ENCODE assay signal across 11 cellular contexts in the genomic region with DNA sequence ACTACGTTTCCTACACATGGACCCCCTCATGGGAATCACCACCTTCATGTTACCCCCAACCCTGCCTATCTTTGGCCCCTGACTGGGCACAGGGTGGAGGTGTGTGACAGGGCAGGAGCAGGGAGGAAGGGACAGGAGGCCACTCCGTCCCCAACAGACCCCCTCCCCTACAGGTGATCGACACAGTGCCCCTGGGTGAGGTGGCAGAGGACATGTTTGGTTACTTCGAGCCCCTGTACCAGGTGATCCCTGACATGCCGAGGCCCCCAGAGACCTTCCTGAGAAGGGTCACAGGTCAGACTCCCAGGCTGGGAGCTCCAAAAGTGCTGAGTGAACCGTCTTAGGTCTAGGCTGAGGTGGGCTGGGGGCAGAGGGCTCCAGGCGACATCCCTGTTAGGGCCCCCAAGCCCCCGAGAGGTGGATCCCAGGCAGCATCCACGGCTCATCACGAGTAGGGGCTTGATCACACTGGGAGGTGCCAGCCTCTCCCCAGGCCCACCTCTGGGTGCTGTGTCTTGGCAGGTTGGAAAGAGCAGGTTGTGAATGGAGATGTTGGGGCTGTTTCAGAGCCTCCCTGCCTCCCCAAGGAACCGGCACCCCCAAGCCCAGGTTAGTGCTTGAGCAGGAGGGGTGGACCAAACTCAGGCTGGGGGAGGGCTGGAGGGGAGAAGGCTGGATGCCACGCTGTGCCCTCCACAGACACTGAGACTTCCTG. TPM values are rescaled to one million over a fixed set of nuclear protein-coding genes. Genes with fewer than 3 reads are reported as not detected.
DNase-seq lines count a peak whose midpoint lies in the region; ATAC-seq and TF ChIP-seq lines count a peak whose summit lies in the region.
"Had no signal": no experiment of that assay in that cellular context is flagged by ENCODE, and none has a peak within 500 bp of the region (broad histone marks: within the 10 kb centered on the region; RNA-seq: fewer than 3 reads in every experiment).

No MANE protein-coding gene starts in this region.

- DNase-seq in Ammon's horn (ENCODE audit: low spot score) (peak; percentile 6), DND-41 (no peak), body of pancreas (no peak), AG20443 (ENCODE audit: low spot score) (no peak)
- no peak for DNase-seq in activated naive CD8-positive, alpha-beta T cell treated with anti-CD3 and anti-CD28 coated beads for 36 hours
- DNase-seq in central memory CD4-positive, alpha-beta T cell: no peak
- DNase-seq: islet precursor cell, MV-4-11 had no signal

- 62 to 76% methylated on average over 4 to 11 of the region's 12 CpGs for WGBS in body of pancreas, 2 donors

- H3K4me3 ChIP-seq in DND-41 (ENCODE audit: low read depth in 1 of 2, low read length in 2 of 2): peak overlapping the region in 1 of 2 experiments; percentile 66; a peak in 1 of 4 replicates
- H3K4me3 ChIP-seq in muscle layer of colon (ENCODE audit: low read depth in 1 of 2, low read length in 2 of 2): no peak overlapping the region
- no peak overlapping the region for H3K4me3 ChIP-seq in body of pancreas

- peak overlapping the region; percentile 81 for H3K4me2 ChIP-seq in DND-41 (ENCODE audit: insufficient read depth, low read length)

- no peaks in the 10 kb centered on the region for H3K27me3 ChIP-seq in DND-41 (ENCODE audit: insufficient read depth, low read length, poor library complexity)
- H3K27me3 ChIP-seq in muscle layer of colon (ENCODE audit: control insufficient read depth in 1 of 2, insufficient read depth in 2 of 2, low read length in 2 of 2): no peaks in the 10 kb centered on the region
- no peaks in the 10 kb centered on the region for H3K27me3 ChIP-seq in body of pancreas

- H3K4me3 Mint-ChIP-seq in activated naive CD8-positive, alpha-beta T cell treated with anti-CD3 and anti-CD28 coated beads for 36 hours: peak overlapping the region; percentile 90

- H3K9me3 ChIP-seq in DND-41 (ENCODE audit: insufficient read depth, low read length, severe bottlenecking) (no peaks in the 10 kb centered on the region), muscle layer of colon (ENCODE audit: low read length) (no peaks in the 10 kb centered on the region), body of pancreas (no peaks in the 10 kb centered on the region)

- no peaks in the 10 kb centered on the region for H3K27me3 Mint-ChIP-seq in activated naive CD8-positive, alpha-beta T cell treated with anti-CD3 and anti-CD28 coated beads for 36 hours

- TF ChIP-seq CTCF in DND-41 (IDR thresholded peaks at IDR 0.05; ENCODE audit: borderline replicate concordance, extremely low read depth, low read length, poor library complexity, severe bottlenecking) (no peak), body of pancreas (IDR thresholded peaks at IDR 0.05) (no peak)

- H3K4me1 ChIP-seq in DND-41 (ENCODE audit: insufficient read depth, low read length) (peaks cover 27% of the 10 kb centered on the region), muscle layer of colon (ENCODE audit: insufficient read depth, low read length) (peaks cover 16% of the 10 kb centered on the region), body of pancreas (peaks cover 35% of the 10 kb centered on the region)

- no peak for ATAC-seq in DND-41 (ENCODE audit: insufficient read depth, low read depth)
- ATAC-seq in HG03139 (IDR thresholded peaks at IDR 0.05; ENCODE audit: unreplicated experiment): no peak
- ATAC-seq in body of pancreas: no peak

- H3K27ac ChIP-seq in DND-41 (ENCODE audit: low read length) (no peak overlapping the region), muscle layer of colon (ENCODE audit: low read depth, low read length) (peak overlapping the region; percentile 12), body of pancreas (peak overlapping the region in 1 of 4 donors; percentile 78)
- H3K27ac ChIP-seq: HL-60 had no signal

- peaks cover 7% of the 10 kb centered on the region; the same call in 1 of the 2 replicates for H3K79me2 ChIP-seq in DND-41 (ENCODE audit: insufficient read depth, low read length)

- peaks cover 9% of the 10 kb centered on the region for H3K4me1 Mint-ChIP-seq in activated naive CD8-positive, alpha-beta T cell treated with anti-CD3 and anti-CD28 coated beads for 36 hours

- intact Hi-C loops in body of pancreas (cut with DNase I): loop anchor here (5.0 kb wide), 1 partner anchor 60 kb away; no protein-coding TSS in a partner anchor

- H3K36me3 ChIP-seq in DND-41 (ENCODE audit: insufficient read depth, low read length) (peaks cover 11% of the 10 kb centered on the region; the same call in 1 of the 2 replicates), muscle layer of colon (ENCODE audit: insufficient read depth, low read length) (peaks cover 19% of the 10 kb centered on the region), body of pancreas (replicated peaks in 1 of 2; ENCODE audit: insufficient read depth in 1 of 2, low read depth in 2 of 2) (no peaks in the 10 kb centered on the region)

- no peak overlapping the region for H2AFZ ChIP-seq in DND-41 (ENCODE audit: low read depth, low read length)

- peaks cover 2% of the 10 kb centered on the region for H3K36me3 Mint-ChIP-seq in activated naive CD8-positive, alpha-beta T cell treated with anti-CD3 and anti-CD28 coated beads for 36 hours

- H3K27ac Mint-ChIP-seq in activated naive CD8-positive, alpha-beta T cell treated with anti-CD3 and anti-CD28 coated beads for 36 hours: no peak overlapping the region

- H4K20me1 ChIP-seq in DND-41 (ENCODE audit: insufficient read depth, low read length): no peaks in the 10 kb centered on the region

- H3K9ac ChIP-seq in DND-41 (ENCODE audit: low read depth, low read length) (peak overlapping the region; percentile 59), muscle layer of colon (ENCODE audit: low read length) (no peak overlapping the region)

- TF ChIP-seq POLR2A in body of pancreas (IDR thresholded peaks at IDR 0.05): no peak

- H3K9me3 Mint-ChIP-seq in activated naive CD8-positive, alpha-beta T cell treated with anti-CD3 and anti-CD28 coated beads for 36 hours: no peaks in the 10 kb centered on the region

RNA-seq across cellular contexts. Expression of a gene that starts 1.5 kb away (rescaled TPM):
- total RNA-seq in activated naive CD8-positive, alpha-beta T cell treated with anti-CD3 and anti-CD28 coated beads for 36 hours: 1 to 10 TPM; 8.6 to 8.9 TPM
- total RNA-seq in body of pancreas: 10 to 100 TPM; 20.8 to 21.1 TPM

RNA-seq across cellular contexts. Expression of a gene that starts 4.7 kb away (rescaled TPM):
- 1 to 10 TPM; 2.7 to 3.8 TPM for total RNA-seq in activated naive CD8-positive, alpha-beta T cell treated with anti-CD3 and anti-CD28 coated beads for 36 hours
- 10 to 100 TPM in 1 of 2 donors, 1 to 10 TPM in 1; 5.4 to 23.4 TPM for total RNA-seq in body of pancreas

RNA-seq across cellular contexts. Expression of a gene that starts 11.3 kb away (rescaled TPM):
- 10 to 100 TPM; 36.0 to 36.5 TPM for total RNA-seq in activated naive CD8-positive, alpha-beta T cell treated with anti-CD3 and anti-CD28 coated beads for 36 hours
- total RNA-seq in body of pancreas: 10 to 100 TPM; 13.8 to 15.3 TPM

RNA-seq across cellular contexts. Expression of a gene that starts 24.7 kb away (rescaled TPM):
- total RNA-seq in activated naive CD8-positive, alpha-beta T cell treated with anti-CD3 and anti-CD28 coated beads for 36 hours: 1 to 10 TPM; 4.8 to 5.6 TPM
- total RNA-seq in body of pancreas: 10 to 100 TPM in 1 of 2 donors, 1 to 10 TPM in 1; 5.9 to 10.1 TPM
